ENCODE assay signal across 8 cellular contexts in the genomic region with DNA sequence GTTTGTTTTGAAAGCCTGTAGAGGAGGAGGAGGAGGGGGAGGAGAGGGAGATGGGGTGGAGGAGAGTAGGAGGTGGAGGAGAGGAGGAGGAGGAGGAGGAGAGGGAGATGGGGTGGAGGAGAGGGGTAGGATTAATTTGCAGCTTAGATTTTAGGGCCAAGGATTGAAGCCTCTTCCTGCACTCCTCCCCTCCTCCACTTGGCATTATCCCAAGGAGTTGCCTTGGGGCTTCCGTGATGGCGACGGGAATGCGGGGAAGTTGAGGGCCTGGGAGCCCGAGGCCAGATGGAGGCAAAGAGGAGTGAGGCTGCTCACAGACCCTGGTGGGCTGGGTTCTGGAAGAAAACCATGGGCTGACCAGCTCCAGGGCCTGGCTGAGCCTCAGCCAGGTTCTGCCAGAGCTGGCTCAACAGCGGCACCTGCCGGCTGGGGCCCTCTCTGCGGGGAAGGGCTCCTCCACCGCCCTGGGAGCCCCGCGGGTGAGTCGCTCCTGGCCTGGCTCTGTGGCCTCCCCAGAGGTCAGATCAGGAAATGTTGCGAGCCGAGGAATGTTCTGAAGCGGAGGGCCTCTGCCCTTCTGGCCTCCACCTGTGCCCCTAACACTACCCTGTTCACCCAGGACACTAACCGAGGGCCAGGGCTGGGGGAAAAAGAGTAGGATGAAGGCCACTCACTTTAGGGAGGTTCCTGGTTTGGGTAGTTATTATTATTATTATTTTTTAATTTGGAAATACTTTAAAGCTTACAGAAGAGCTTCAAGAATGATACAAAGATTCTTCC.
DNase-seq lines count a peak whose midpoint lies in the region; ATAC-seq and TF ChIP-seq lines count a peak whose summit lies in the region.

No MANE protein-coding gene starts in this region.

- no peak for ATAC-seq in GM18873 (IDR thresholded peaks at IDR 0.05; ENCODE audit: low FRiP score, unreplicated experiment)

- CTCF ChIA-PET in HEK293 (lab: Yijun Ruan, JAX) = interaction anchor here (0.6 to 10.8 kb wide), 56 partner anchors 9 to 700 kb away, joined by 3 to 301 read pairs (median 5); a partner anchor contains a TSS

- TF ChIP-seq CTCF in HEK293 (tag by site-specific recombination; IDR thresholded peaks at IDR 0.05) = peak; percentile 99
- peak; percentile 97 for TF ChIP-seq CTCF in astrocyte of the cerebellum (IDR thresholded peaks at IDR 0.05; ENCODE audit: low read depth, low read length, missing control alignments)

- no peaks in the 10 kb centered on the region for H3K9me3 ChIP-seq in HEK293 (ENCODE audit: control insufficient read depth, insufficient read depth, low read depth, low read length)

- peak overlapping the region; percentile 34 for H3K27ac ChIP-seq in HEK293 (ENCODE audit: extremely low read depth, low read depth, low read length)

- peaks cover 6% of the 10 kb centered on the region for H3K4me1 ChIP-seq in HEK293 (ENCODE audit: control insufficient read depth, insufficient read depth, low read length)

- DNase-seq in DMS79 treated with DMSO at 0.1 percent for 48 hours (lab: John Stamatoyannopoulos, UW) (peak; percentile 73), NCI-H146 treated with DMSO at 0.1 percent for 48 hours (lab: John Stamatoyannopoulos, UW; ENCODE audit: unreplicated experiment) (peak; percentile 74), T-helper 22 cell (ENCODE audit: low read depth) (peak; percentile 63), astrocyte of the cerebellum (ENCODE audit: low read depth) (peak; percentile 55), hepatic stellate cell (ENCODE audit: low spot score) (peak; percentile 86), retina (peak; percentile 92)

- H3K36me3 ChIP-seq in HEK293 (ENCODE audit: control insufficient read depth in 2 of 2, insufficient read depth in 1 of 2, low read length in 2 of 2) = no peaks in the 10 kb centered on the region

- in situ Hi-C loops in astrocyte of the cerebellum (cut with HindIII; ENCODE audit: low sequenced_read_pairs) = no loop called here

- H3K4me3 ChIP-seq in HEK293 (ENCODE audit: low read depth, low read length) = no peak overlapping the region
- H3K4me3 ChIP-seq in astrocyte of the cerebellum (ENCODE audit: low read depth, low read length) = no peak overlapping the region

- POLR2A ChIA-PET in HEK293 (lab: Yijun Ruan, JAX) = interaction anchor here (0.6 to 10.4 kb wide), 9 partner anchors 21 to 115 kb away, joined by 3 to 213 read pairs (median 5); a partner anchor contains a TSS

TF ChIP-seq in HEK293, 187 proteins besides CTCF, POLR2A, EP300 and RAD21 (continues in another document):
- no peak for TF ChIP-seq FEZF1 (tag by site-specific recombination; IDR thresholded peaks at IDR 0.05)
- TF ChIP-seq GFI1B (tag by site-specific recombination; IDR thresholded peaks at IDR 0.05) = no peak
- TF ChIP-seq ZNF585B (tag by site-specific recombination; IDR thresholded peaks at IDR 0.05) = no peak
- TF ChIP-seq ZNF654 (tag by site-specific recombination; IDR thresholded peaks at IDR 0.05; ENCODE audit: low read depth) = peak; percentile 89
- TF ChIP-seq ZNF24 (tag by site-specific recombination; IDR thresholded peaks at IDR 0.05) = no peak
- TF ChIP-seq ZBTB8A (tag by site-specific recombination; IDR thresholded peaks at IDR 0.05) = peak; percentile 51; the same call in 1 of the 2 replicates
- TF ChIP-seq, protein P1, sequence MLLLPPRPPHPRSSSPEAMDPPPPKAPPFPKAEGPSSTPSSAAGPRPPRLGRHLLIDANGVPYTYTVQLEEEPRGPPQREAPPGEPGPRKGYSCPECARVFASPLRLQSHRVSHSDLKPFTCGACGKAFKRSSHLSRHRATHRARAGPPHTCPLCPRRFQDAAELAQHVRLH (tag by site-specific recombination; IDR thresholded peaks at IDR 0.05) = no peak
- no peak for TF ChIP-seq ZNF146 (tag by site-specific recombination; IDR thresholded peaks at IDR 0.05)
- no peak for TF ChIP-seq OVOL3 (tag by site-specific recombination; IDR thresholded peaks at IDR 0.05)
- peak; percentile 70 for TF ChIP-seq ZIC2 (tag by site-specific recombination; IDR thresholded peaks at IDR 0.05)
- peak; percentile 84; the same call in 1 of the 2 replicates for TF ChIP-seq ZNF324 (tag by site-specific recombination; IDR thresholded peaks at IDR 0.05)
- TF ChIP-seq YY1 (tag by site-specific recombination; IDR thresholded peaks at IDR 0.05) = no peak
- TF ChIP-seq ZNF571 (tag by site-specific recombination; IDR thresholded peaks at IDR 0.05) = no peak
- peak; percentile 86 for TF ChIP-seq ZNF335 (tag by site-specific recombination; conservative IDR thresholded peaks at IDR 0.05)
- peak; percentile 83; the same call in 1 of the 2 replicates for TF ChIP-seq ZFP37 (tag by site-specific recombination; IDR thresholded peaks at IDR 0.05)
- peak; percentile 83; the same call in 1 of the 2 replicates for TF ChIP-seq ZBTB17 (tag by site-specific recombination; IDR thresholded peaks at IDR 0.05)
- no peak for TF ChIP-seq TCF7L2 (IDR thresholded peaks at IDR 0.05; ENCODE audit: borderline replicate concordance, low read depth, low read length)
- TF ChIP-seq ZNF623 (tag by site-specific recombination; IDR thresholded peaks at IDR 0.05) = no peak
- TF ChIP-seq ZNF792 (tag by site-specific recombination; IDR thresholded peaks at IDR 0.05) = no peak
- TF ChIP-seq ZNF341 (tag by site-specific recombination; IDR thresholded peaks at IDR 0.05; ENCODE audit: low read depth) = 0 out of 2 replicates have a peak, but pooled peaks have one; percentile 7
- TF ChIP-seq ZNF221 (tag by site-specific recombination; IDR thresholded peaks at IDR 0.05; ENCODE audit: borderline replicate concordance) = no peak
- peak; percentile 95 for TF ChIP-seq GLIS2 (tag by site-specific recombination; IDR thresholded peaks at IDR 0.05)
- TF ChIP-seq, protein P2, sequence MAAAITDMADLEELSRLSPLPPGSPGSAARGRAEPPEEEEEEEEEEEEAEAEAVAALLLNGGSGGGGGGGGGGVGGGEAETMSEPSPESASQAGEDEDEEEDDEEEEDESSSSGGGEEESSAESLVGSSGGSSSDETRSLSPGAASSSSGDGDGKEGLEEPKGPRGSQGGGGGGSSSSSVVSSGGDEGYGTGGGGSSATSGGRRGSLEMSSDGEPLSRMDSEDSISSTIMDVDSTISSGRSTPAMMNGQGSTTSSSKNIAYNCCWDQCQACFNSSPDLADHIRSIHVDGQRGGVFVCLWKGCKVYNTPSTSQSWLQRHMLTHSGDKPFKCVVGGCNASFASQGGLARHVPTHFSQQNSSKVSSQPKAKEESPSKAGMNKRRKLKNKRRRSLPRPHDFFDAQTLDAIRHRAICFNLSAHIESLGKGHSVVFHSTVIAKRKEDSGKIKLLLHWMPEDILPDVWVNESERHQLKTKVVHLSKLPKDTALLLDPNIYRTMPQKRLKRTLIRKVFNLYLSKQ (tag by site-specific recombination; IDR thresholded peaks at IDR 0.05; ENCODE audit: borderline replicate concordance) = no peak
- TF ChIP-seq ZNF629 (tag by site-specific recombination; IDR thresholded peaks at IDR 0.05) = peak; percentile 52
- 0 out of 2 replicates have a peak, but pooled peaks have one; percentile 39 for TF ChIP-seq ZNF223 (tag by site-specific recombination; IDR thresholded peaks at IDR 0.05)
- TF ChIP-seq, protein P3, sequence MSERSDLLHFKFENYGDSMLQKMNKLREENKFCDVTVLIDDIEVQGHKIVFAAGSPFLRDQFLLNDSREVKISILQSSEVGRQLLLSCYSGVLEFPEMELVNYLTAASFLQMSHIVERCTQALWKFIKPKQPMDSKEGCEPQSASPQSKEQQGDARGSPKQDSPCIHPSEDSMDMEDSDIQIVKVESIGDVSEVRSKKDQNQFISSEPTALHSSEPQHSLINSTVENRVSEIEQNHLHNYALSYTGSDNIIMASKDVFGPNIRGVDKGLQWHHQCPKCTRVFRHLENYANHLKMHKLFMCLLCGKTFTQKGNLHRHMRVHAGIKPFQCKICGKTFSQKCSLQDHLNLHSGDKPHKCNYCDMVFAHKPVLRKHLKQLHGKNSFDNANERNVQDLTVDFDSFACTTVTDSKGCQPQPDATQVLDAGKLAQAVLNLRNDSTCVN (tag by site-specific recombination; optimal IDR thresholded peaks at IDR 0.05) = peak; percentile 19
- TF ChIP-seq ZBTB48 (tag by site-specific recombination; IDR thresholded peaks at IDR 0.05) = peak; percentile 37; the same call in 1 of the 2 replicates
- TF ChIP-seq ZNF394 (tag by site-specific recombination; IDR thresholded peaks at IDR 0.05; ENCODE audit: borderline replicate concordance) = 0 out of 2 replicates have a peak, but pooled peaks have one; percentile 29
- peak; percentile 34 for TF ChIP-seq KLF16 (tag by site-specific recombination; IDR thresholded peaks at IDR 0.05)
- peak; percentile 77 for TF ChIP-seq GLIS1 (tag by site-specific recombination; IDR thresholded peaks at IDR 0.05)
- peak; percentile 54; the same call in 1 of the 2 replicates for TF ChIP-seq SP7 (tag by site-specific recombination; IDR thresholded peaks at IDR 0.05)
- TF ChIP-seq ZNF777 (tag by site-specific recombination; IDR thresholded peaks at IDR 0.05; ENCODE audit: borderline replicate concordance) = no peak
- peak; percentile 56; the same call in 1 of the 2 replicates for TF ChIP-seq ZXDB (tag by site-specific recombination; IDR thresholded peaks at IDR 0.05)
- TF ChIP-seq KLF8 (tag by site-specific recombination; IDR thresholded peaks at IDR 0.05) = peak; percentile 36; the same call in 1 of the 2 replicates
- TF ChIP-seq ZNF558 (tag by site-specific recombination; IDR thresholded peaks at IDR 0.05) = no peak
- TF ChIP-seq, protein P4, sequence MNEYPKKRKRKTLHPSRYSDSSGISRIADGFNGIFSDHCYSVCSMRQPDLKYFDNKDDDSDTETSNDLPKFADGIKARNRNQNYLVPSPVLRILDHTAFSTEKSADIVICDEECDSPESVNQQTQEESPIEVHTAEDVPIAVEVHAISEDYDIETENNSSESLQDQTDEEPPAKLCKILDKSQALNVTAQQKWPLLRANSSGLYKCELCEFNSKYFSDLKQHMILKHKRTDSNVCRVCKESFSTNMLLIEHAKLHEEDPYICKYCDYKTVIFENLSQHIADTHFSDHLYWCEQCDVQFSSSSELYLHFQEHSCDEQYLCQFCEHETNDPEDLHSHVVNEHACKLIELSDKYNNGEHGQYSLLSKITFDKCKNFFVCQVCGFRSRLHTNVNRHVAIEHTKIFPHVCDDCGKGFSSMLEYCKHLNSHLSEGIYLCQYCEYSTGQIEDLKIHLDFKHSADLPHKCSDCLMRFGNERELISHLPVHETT (tag by site-specific recombination; IDR thresholded peaks at IDR 0.05) = no peak
- no peak for TF ChIP-seq ZNF133 (tag by site-specific recombination; IDR thresholded peaks at IDR 0.05)
- TF ChIP-seq ZNF624 (tag by site-specific recombination; IDR thresholded peaks at IDR 0.05) = no peak
- no peak for TF ChIP-seq ZNF830 (tag by site-specific recombination; IDR thresholded peaks at IDR 0.05; ENCODE audit: low read depth)
